In the genomic region with DNA sequence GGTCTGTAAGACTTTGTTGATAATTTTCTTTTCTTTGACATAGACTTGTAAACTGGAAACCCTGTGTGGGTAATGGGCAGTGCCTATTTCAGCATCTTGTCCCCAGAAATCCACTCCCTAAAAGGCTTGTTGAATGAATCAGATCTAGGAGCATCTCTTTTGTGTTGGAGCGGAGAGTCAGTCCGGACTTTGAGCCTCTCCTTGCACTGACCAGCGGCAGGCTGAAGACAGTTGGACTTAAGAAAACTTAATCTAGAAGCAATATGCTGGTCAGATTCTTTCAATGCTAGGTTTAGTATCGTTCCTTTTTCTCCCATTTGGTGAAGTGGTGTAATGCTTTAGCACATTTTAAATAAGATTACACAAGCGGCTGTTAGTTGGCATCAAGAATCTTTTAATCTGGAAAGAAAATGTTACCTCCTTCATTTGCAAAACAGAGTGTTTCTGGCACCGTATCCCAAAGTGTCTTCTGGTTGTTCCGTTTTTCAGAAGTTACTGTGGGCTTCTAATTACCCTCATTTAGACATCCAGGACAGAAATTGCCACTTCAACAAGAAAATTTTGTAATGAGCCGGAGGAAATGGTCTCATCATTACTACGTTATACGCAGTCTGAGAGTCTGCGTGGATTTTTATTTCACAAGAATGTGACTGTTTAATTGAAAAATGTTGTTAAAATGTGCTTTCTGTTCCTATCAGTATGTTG, we compare ENCODE assay signal across 16 cellular contexts.
A peak's percentile ranks its signal among the peaks of the same experiment; 100 is the strongest.
DNase-seq lines count a peak whose midpoint lies in the region; ATAC-seq, FAIRE-seq and TF ChIP-seq lines count a peak whose summit lies in the region.
"Had no signal": no experiment of that assay in that cellular context is flagged by ENCODE, and none has a peak within 500 bp of the region (broad histone marks: within the 10 kb centered on the region; RNA-seq: fewer than 3 reads in every experiment).

No MANE protein-coding gene starts in this region.

- H3K27ac Mint-ChIP-seq in GM23338 (peak overlapping the region; percentile 53; the same call in 1 of the 2 replicates), WTC11 (peak overlapping the region; percentile 84)
- H3K27ac Mint-ChIP-seq: activated naive CD4-positive, alpha-beta T cell treated with anti-CD3 and anti-CD28 coated beads, Interleukin-2, amount 50 U/mL, for 24 hours had no signal

- peak; percentile 69 to 77 for ATAC-seq in A549
- no peak for ATAC-seq in GM23338
- ATAC-seq in WTC11: no peak
- peak; percentile 45 for ATAC-seq in left lobe of liver
- ATAC-seq in stimulated activated naive CD8-positive, alpha-beta T cell treated with anti-CD3 and anti-CD28 coated beads, Interleukin-15, Interleukin-2, amounts not matched to agents 100 U/mL and 50 U/mL, for 24 hours: no peak
- no peak for ATAC-seq in HG03342 (IDR thresholded peaks at IDR 0.05; ENCODE audit: unreplicated experiment)

- no peak for FAIRE-seq in A549 (lab: Jason Lieb, UNC)
- FAIRE-seq: GM12892 had no signal

- TF ChIP-seq EP300 in A549 (IDR thresholded peaks at IDR 0.05): no peak

- H3K4me2 ChIP-seq in A549: peak overlapping the region; percentile 45
- no peak overlapping the region for H3K4me2 ChIP-seq in GM23338

- no peaks in the 10 kb centered on the region for H3K9me3 ChIP-seq in A549

- no peak overlapping the region for H3K4me3 Mint-ChIP-seq in GM23338
- H3K4me3 Mint-ChIP-seq in WTC11: no peak overlapping the region
- H3K4me3 Mint-ChIP-seq: activated naive CD4-positive, alpha-beta T cell treated with anti-CD3 and anti-CD28 coated beads, Interleukin-2, amount 50 U/mL, for 24 hours had no signal

- H3K27me3 Mint-ChIP-seq in GM23338 (ENCODE audit: insufficient read depth, low read depth, poor library complexity): peaks cover 5% of the 10 kb centered on the region
- no peaks in the 10 kb centered on the region for H3K27me3 Mint-ChIP-seq in WTC11 (ENCODE audit: low read depth)
- H3K27me3 Mint-ChIP-seq: activated naive CD4-positive, alpha-beta T cell treated with anti-CD3 and anti-CD28 coated beads, Interleukin-2, amount 50 U/mL, for 24 hours had no signal

- TF ChIP-seq POLR2A in A549 (IDR thresholded peaks at IDR 0.05; ENCODE audit: low read length): no peak

- CTCF ChIA-PET in A549 (lab: Yijun Ruan, JAX): interaction anchor here (1.6 kb wide), 1 partner anchor 8 kb away, joined by 5 read pairs; no protein-coding TSS in a partner anchor
- CTCF ChIA-PET in WTC11 (lab: Charles Lee): interaction anchor here (0.9 kb wide), 1 partner anchor 21 kb away, joined by 3 read pairs; no protein-coding TSS in a partner anchor

- POLR2A ChIA-PET in A549 (lab: Yijun Ruan, JAX): interaction anchor here (1.0 kb wide), 1 partner anchor 9 kb away, joined by 3 read pairs; no protein-coding TSS in a partner anchor
- POLR2A ChIA-PET in WTC11 (lab: Charles Lee): no interaction called here

- peak overlapping the region; percentile 38 to 93 for H3K27ac ChIP-seq in A549
- 0 out of 2 replicates have a peak overlapping the region, but pooled peaks have one; percentile 6 for H3K27ac ChIP-seq in GM23338 (ENCODE audit: low read depth)
- H3K27ac ChIP-seq: parathyroid adenoma had no signal

- peaks cover 49% of the 10 kb centered on the region for H3K4me1 Mint-ChIP-seq in GM23338
- peaks cover 65% of the 10 kb centered on the region for H3K4me1 Mint-ChIP-seq in WTC11

- H3K9me3 Mint-ChIP-seq in GM23338 (no peaks in the 10 kb centered on the region; the same call in 2 of the 3 replicates), WTC11 (no peaks in the 10 kb centered on the region)
- H3K9me3 Mint-ChIP-seq: activated naive CD4-positive, alpha-beta T cell treated with anti-CD3 and anti-CD28 coated beads, Interleukin-2, amount 50 U/mL, for 24 hours had no signal

- peak in 1 of 2 experiments; percentile 74 for DNase-seq in A549 (ENCODE audit: low read depth in 1 of 2, low spot score in 1 of 2)
- DNase-seq in GM23338 (ENCODE audit: low spot score): no peak
- no peak for DNase-seq in WTC11 (ENCODE audit: low spot score)
- DNase-seq in left lobe of liver (ENCODE audit: low spot score): no peak
- no peak for DNase-seq in stimulated activated naive CD8-positive, alpha-beta T cell treated with anti-CD3 and anti-CD28 coated beads, Interleukin-15, Interleukin-2, amounts not matched to agents 100 U/mL and 50 U/mL, for 24 hours
- no peak for DNase-seq in NCI-H2107 treated with DMSO at 0.1 percent for 48 hours (lab: John Stamatoyannopoulos, UW; ENCODE audit: unreplicated experiment)
- DNase-seq in iPS-NIHi11 (ENCODE audit: low spot score): no peak
- DNase-seq: KBM-7; NCI-H1694 treated with DMSO at 0.1 percent for 48 hours; NCI-H524 treated with DMSO at 0.1 percent for 48 hours; SHP77 treated with DMSO at 0.1 percent for 48 hours; stimulated activated CD8-positive, alpha-beta memory T cell treated with anti-CD3 and anti-CD28 coated beads, Interleukin-4, amount 100 ng/mL, for 48 hours had no signal

- H3K36me3 Mint-ChIP-seq in GM23338 (ENCODE audit: low read depth) (peaks cover 7% of the 10 kb centered on the region; the same call in 1 of the 3 replicates), WTC11 (no peaks in the 10 kb centered on the region)
- H3K36me3 Mint-ChIP-seq: activated naive CD4-positive, alpha-beta T cell treated with anti-CD3 and anti-CD28 coated beads, Interleukin-2, amount 50 U/mL, for 24 hours had no signal

- H3K9me2 ChIP-seq in GM23338 (ENCODE audit: insufficient read depth): no peaks in the 10 kb centered on the region

- no peaks in the 10 kb centered on the region for H3K27me3 ChIP-seq in GM23338 (ENCODE audit: insufficient read depth)

- TF ChIP-seq RAD21 in A549 (conservative IDR thresholded peaks at IDR 0.05 in 1 of 2, IDR thresholded peaks at IDR 0.05 in 1 of 2): no peak

- H3F3A ChIP-seq in GM23338 (replicated peaks; ENCODE audit: low read depth): no peaks in the 10 kb centered on the region

- H3K79me2 ChIP-seq in GM23338 (replicated peaks; ENCODE audit: insufficient read depth): peaks cover 100% of the 10 kb centered on the region

- H4K20me1 ChIP-seq in GM23338 (replicated peaks; ENCODE audit: insufficient read depth): peaks cover 61% of the 10 kb centered on the region

- 57% methylated on average over 11 of the region's 11 CpGs for WGBS in A549 (ENCODE audit: missing lambda C conversion rate)

- no peak overlapping the region for H2AFZ ChIP-seq in GM23338
- H2AFZ ChIP-seq: parathyroid adenoma had no signal

- H3K4me3 ChIP-seq in A549: no peak overlapping the region
- H3K4me3 ChIP-seq in GM23338: no peak overlapping the region

- no peaks in the 10 kb centered on the region for H3K36me3 ChIP-seq in GM23338 (ENCODE audit: insufficient read depth)

- TF ChIP-seq CTCF in A549 (IDR thresholded peaks at IDR 0.05): no peak
- TF ChIP-seq CTCF in GM23338 (conservative IDR thresholded peaks at IDR 0.05; ENCODE audit: low read depth in 2 of 2): no peak
- TF ChIP-seq CTCF in WTC11 (IDR thresholded peaks at IDR 0.05): no peak

- H3K4me1 ChIP-seq in A549 (peaks cover 52% of the 10 kb centered on the region), GM23338 (ENCODE audit: insufficient read depth) (peaks cover 28% of the 10 kb centered on the region)
- H3K4me1 ChIP-seq: parathyroid adenoma had no signal

TF ChIP-seq in A549, 52 proteins besides CTCF, POLR2A, EP300 and RAD21:
- TF ChIP-seq CEBPB (IDR thresholded peaks at IDR 0.05): 0 out of 4 replicates have a peak, but pooled peaks of 1 of the 2 experiments have one; percentile 7
- TF ChIP-seq, protein P1, sequence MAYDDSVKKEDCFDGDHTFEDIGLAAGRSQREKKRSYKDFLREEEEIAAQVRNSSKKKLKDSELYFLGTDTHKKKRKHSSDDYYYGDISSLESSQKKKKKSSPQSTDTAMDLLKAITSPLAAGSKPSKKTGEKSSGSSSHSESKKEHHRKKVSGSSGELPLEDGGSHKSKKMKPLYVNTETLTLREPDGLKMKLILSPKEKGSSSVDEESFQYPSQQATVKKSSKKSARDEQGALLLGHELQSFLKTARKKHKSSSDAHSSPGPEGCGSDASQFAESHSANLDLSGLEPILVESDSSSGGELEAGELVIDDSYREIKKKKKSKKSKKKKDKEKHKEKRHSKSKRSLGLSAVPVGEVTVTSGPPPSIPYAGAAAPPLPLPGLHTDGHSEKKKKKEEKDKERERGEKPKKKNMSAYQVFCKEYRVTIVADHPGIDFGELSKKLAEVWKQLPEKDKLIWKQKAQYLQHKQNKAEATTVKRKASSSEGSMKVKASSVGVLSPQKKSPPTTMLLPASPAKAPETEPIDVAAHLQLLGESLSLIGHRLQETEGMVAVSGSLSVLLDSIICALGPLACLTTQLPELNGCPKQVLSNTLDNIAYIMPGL (CRISPR knock-in tag; IDR thresholded peaks at IDR 0.05; ENCODE audit: borderline replicate concordance): no peak

TF ChIP-seq in GM23338, 12 proteins besides CTCF, POLR2A, EP300 and RAD21 (continues in another document):
- TF ChIP-seq ZNF331 (CRISPR knock-in tag; IDR thresholded peaks at IDR 0.05; ENCODE audit: low read depth): no peak
- TF ChIP-seq STAT1 (IDR thresholded peaks at IDR 0.05; ENCODE audit: unreplicated experiment): no peak
- TF ChIP-seq NANOG (IDR thresholded peaks at IDR 0.05; ENCODE audit: borderline replicate concordance): no peak

TF ChIP-seq in WTC11, 78 proteins besides CTCF, POLR2A, EP300 and RAD21 (continues in another document):
- TF ChIP-seq, protein P2, sequence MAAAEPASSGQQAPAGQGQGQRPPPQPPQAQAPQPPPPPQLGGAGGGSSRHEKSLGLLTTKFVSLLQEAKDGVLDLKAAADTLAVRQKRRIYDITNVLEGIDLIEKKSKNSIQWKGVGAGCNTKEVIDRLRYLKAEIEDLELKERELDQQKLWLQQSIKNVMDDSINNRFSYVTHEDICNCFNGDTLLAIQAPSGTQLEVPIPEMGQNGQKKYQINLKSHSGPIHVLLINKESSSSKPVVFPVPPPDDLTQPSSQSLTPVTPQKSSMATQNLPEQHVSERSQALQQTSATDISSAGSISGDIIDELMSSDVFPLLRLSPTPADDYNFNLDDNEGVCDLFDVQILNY (CRISPR knock-in tag; IDR thresholded peaks at IDR 0.05): no peak
- TF ChIP-seq ZNF317 (CRISPR knock-in tag; IDR thresholded peaks at IDR 0.05; ENCODE audit: borderline replicate concordance, low read depth): no peak
- TF ChIP-seq, protein P1 (CRISPR knock-in tag; IDR thresholded peaks at IDR 0.05): no peak
- no peak for TF ChIP-seq NR3C1 (CRISPR knock-in tag; conservative IDR thresholded peaks at IDR 0.05; ENCODE audit: low read depth)

Comparison
In these comparisons a context has a peak if more than half of its experiments do, and no peak if none do; other contexts are left out.
1. ATAC-seq: peak in A549 (2 of 2) and left lobe of liver (single experiment); none in GM23338 (single experiment), WTC11 (single experiment), stimulated activated naive CD8-positive, alpha-beta T cell treated with anti-CD3 and anti-CD28 coated beads, Interleukin-15, Interleukin-2, amounts not matched to agents 100 U/mL and 50 U/mL, for 24 hours (single experiment) and HG03342 (single experiment).